8 cellular contexts compared by ENCODE assay signal in genomic region chr22:25067851-25068421, GRCh38.
DNase-seq lines count a peak whose midpoint lies in the region; ATAC-seq, FAIRE-seq and TF ChIP-seq lines count a peak whose summit lies in the region.

No MANE protein-coding gene starts in this region.

- no peaks in the 10 kb centered on the region for H3K9me3 Mint-ChIP-seq in CD4-positive, alpha-beta T cell

- peaks cover 2 to 3% of the 10 kb centered on the region in 2 donors for H3K36me3 ChIP-seq in small intestine (ENCODE audit: control insufficient read depth in 2 of 2, insufficient read depth in 2 of 2, low read length in 2 of 2)

- peaks cover 81% of the 10 kb centered on the region for H3K4me1 Mint-ChIP-seq in CD4-positive, alpha-beta T cell (ENCODE audit: low read depth)

- CTCF ChIA-PET in CD4-positive, alpha-beta T cell (lab: Charles Lee): interaction anchor here (1.2 to 3.2 kb wide), 7 partner anchors 8 to 43 kb away, joined by 3 to 14 read pairs (median 5); no protein-coding TSS in a partner anchor

- 73 to 79% (median 78%) methylated on average over 18 of the region's 18 CpGs for WGBS in small intestine, 3 donors

- intact Hi-C loops in CD4-positive, alpha-beta T cell (cut with DNase I, micrococcal nuclease): loop anchor here (2.0 to 10.0 kb wide), 4 partner anchors 43 to 1607 kb away; partner anchors contain the start of gene ADORA2A (in 1 of the 2)

- H3K9me3 ChIP-seq in CD4-positive, alpha-beta T cell (ENCODE audit: control insufficient read depth, low read length): no peaks in the 10 kb centered on the region
- H3K9me3 ChIP-seq in small intestine (ENCODE audit: control insufficient read depth, low read depth): no peaks in the 10 kb centered on the region

- no peaks in the 10 kb centered on the region for H3K27me3 Mint-ChIP-seq in CD4-positive, alpha-beta T cell

- H3K4me3 ChIP-seq in coronary artery: no peak overlapping the region
- no peak overlapping the region for H3K4me3 ChIP-seq in small intestine (ENCODE audit: low read depth in 1 of 2, low read length in 2 of 2)

- peak overlapping the region; percentile 90 for H3K27ac ChIP-seq in CD4-positive, alpha-beta T cell (ENCODE audit: low read depth, low read length)
- H3K27ac ChIP-seq in coronary artery (peak overlapping the region; percentile 89 to 94), small intestine (ENCODE audit: low read depth in 1 of 2, low read length in 1 of 2) (peak overlapping the region; percentile 62 to 64)

- POLR2A ChIA-PET in CD4-positive, alpha-beta T cell (lab: Charles Lee): interaction anchor here (0.6 to 4.7 kb wide), 8 partner anchors 7 to 633 kb away, joined by 3 to 57 read pairs (median 5); no protein-coding TSS in a partner anchor

- DNase-seq in CD4-positive, alpha-beta T cell: peak; percentile 75 to 93 (median 85)
- peak; percentile 79 for DNase-seq in activated CD4-positive, alpha-beta T cell treated with anti-CD3 and anti-CD28 coated beads for 48 hours
- DNase-seq in coronary artery (ENCODE audit: low spot score) (peak; percentile 92), small intestine (peak; percentile 54), kidney tubule cell (ENCODE audit: low spot score) (no peak), HT-29 (ENCODE audit: low spot score) (no peak), GM03348 (ENCODE audit: low spot score) (no peak)

- no peaks in the 10 kb centered on the region for H3K27me3 ChIP-seq in CD4-positive, alpha-beta T cell (ENCODE audit: control insufficient read depth, insufficient read depth, low read length)
- no peaks in the 10 kb centered on the region for H3K27me3 ChIP-seq in small intestine (ENCODE audit: control insufficient read depth in 2 of 2, insufficient read depth in 2 of 2, low read length in 2 of 2)

- peak overlapping the region; percentile 96 for H3K27ac Mint-ChIP-seq in CD4-positive, alpha-beta T cell

- no peak for FAIRE-seq in small intestine (lab: Jason Lieb, UNC)

- peak; percentile 83 for ATAC-seq in CD4-positive, alpha-beta T cell (ENCODE audit: poor library complexity)
- ATAC-seq in HG02588 (IDR thresholded peaks at IDR 0.05; ENCODE audit: unreplicated experiment): no peak

- no peaks in the 10 kb centered on the region for H3K4me1 ChIP-seq in small intestine (ENCODE audit: control insufficient read depth in 2 of 2, insufficient read depth in 1 of 2, low read depth in 1 of 2, low read length in 1 of 2)

- no peaks in the 10 kb centered on the region for H3K36me3 Mint-ChIP-seq in CD4-positive, alpha-beta T cell (ENCODE audit: low read depth)

- TF ChIP-seq CTCF in CD4-positive, alpha-beta T cell (IDR thresholded peaks at IDR 0.05): no peak
- no peak for TF ChIP-seq CTCF in coronary artery (IDR thresholded peaks at IDR 0.05)

- peak overlapping the region; percentile 73 for H3K4me3 Mint-ChIP-seq in CD4-positive, alpha-beta T cell

Comparison
In these comparisons a context has a peak if more than half of its experiments do, and no peak if none do; other contexts are left out.
1. DNase-seq: peak in CD4-positive, alpha-beta T cell (10 of 10), activated CD4-positive, alpha-beta T cell treated with anti-CD3 and anti-CD28 coated beads for 48 hours (single experiment), coronary artery (single experiment) and small intestine (single experiment); none in kidney tubule cell (single experiment), HT-29 (single experiment) and GM03348 (single experiment).
2. Peak in every context shown above with its lines, with median percentiles within 50 percentile points of each other: H3K27ac ChIP-seq.